Comparison of ENCODE assay signal across 40 cellular contexts in the genomic region with DNA sequence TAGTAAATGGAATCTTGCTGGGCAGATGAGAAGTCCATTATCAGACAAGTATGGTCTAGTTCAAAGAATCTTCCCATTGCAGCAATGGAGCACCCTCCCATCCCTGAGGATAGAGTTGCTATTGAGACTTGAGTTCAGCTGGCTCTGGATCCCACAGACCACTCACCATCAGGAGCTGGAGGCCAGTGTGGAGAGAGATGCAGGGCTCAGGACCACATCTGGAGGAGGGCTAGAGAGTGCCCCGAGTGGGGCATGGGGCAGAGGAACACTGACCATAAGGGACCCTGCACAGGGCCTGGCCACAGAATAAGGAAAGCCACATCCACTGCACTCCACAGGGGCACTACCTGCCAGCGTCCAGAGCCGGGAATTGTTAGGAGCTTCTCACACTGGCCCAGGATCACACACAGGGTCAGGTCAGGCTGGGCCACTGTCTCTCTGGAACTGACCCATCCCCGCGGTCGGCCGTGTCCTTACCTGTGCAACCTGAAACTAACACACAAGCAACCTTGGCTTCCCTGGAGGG. TPM values are rescaled to one million over a fixed set of nuclear protein-coding genes. Genes with fewer than 3 reads are reported as not detected.
"Had no signal": no experiment of that assay in that cellular context is flagged by ENCODE, and none has a peak within 500 bp of the region (broad histone marks: within the 10 kb centered on the region; RNA-seq: fewer than 3 reads in every experiment).

No MANE protein-coding gene starts in this region.

- H3K27me3 ChIP-seq: body of pancreas, brain microvascular endothelial cell, cardiac muscle cell had no signal

- H3K4me1 ChIP-seq: body of pancreas, breast epithelium had no signal

- H3K27ac ChIP-seq: body of pancreas, brain microvascular endothelial cell, breast epithelium, cardiac muscle cell, WERI-Rb-1 had no signal

- DNase-seq: activated CD4-positive, alpha-beta memory T cell treated with anti-CD3 and anti-CD28 coated beads, Interleukin-2, amount 10 ng/mL, durations not matched to agents 7 days and 5 days; activated CD4-positive, alpha-beta T cell treated with anti-CD3 and anti-CD28 coated beads for 1 hour; activated CD4-positive, alpha-beta T cell treated with anti-CD3 and anti-CD28 coated beads for 36 hours; activated CD4-positive, alpha-beta T cell treated with anti-CD3 and anti-CD28 coated beads for 48 hours; activated CD4-positive, alpha-beta T cell treated with anti-CD3 and anti-CD28 coated beads, Interleukin-2, amount 10 ng/mL, durations not matched to agents 7 days and 5 days; activated CD4-positive, alpha-beta T cell treated with anti-CD3 and anti-CD28 coated beads, Interleukin-2, amount 50 U/mL, for 48 hours; activated CD4-positive, CD25-positive, alpha-beta regulatory T cell; activated CD8-positive, alpha-beta memory T cell treated with anti-CD3 and anti-CD28 coated beads for 24 hours; activated CD8-positive, alpha-beta memory T cell treated with anti-CD3 and anti-CD28 coated beads, Interleukin-2, amount 10 ng/mL, durations not matched to agents 7 days and 5 days; activated CD8-positive, alpha-beta memory T cell treated with anti-CD3 and anti-CD28 coated beads, Interleukin-2, amount 50 U/mL, for 48 hours; activated CD8-positive, alpha-beta T cell treated with anti-CD3 and anti-CD28 coated beads, Interleukin-2, amount 10 ng/mL, durations not matched to agents 7 days and 5 days; activated effector memory CD4-positive, alpha-beta T cell treated with Interleukin-2 at 50 U/mL for 16 hours; activated gamma-delta T cell; activated naive CD4-positive, alpha-beta T cell treated with anti-CD3 and anti-CD28 coated beads, Interleukin-2, amount 10 ng/mL, durations not matched to agents 7 days and 5 days; activated naive CD4-positive, alpha-beta T cell treated with Interleukin-2 at 50 U/mL for 16 hours; activated naive CD8-positive, alpha-beta T cell treated with anti-CD3 and anti-CD28 coated beads, Interleukin-2, amount 10 ng/mL, durations not matched to agents 7 days and 5 days; activated naive CD8-positive, alpha-beta T cell treated with anti-CD3 and anti-CD28 coated beads, Interleukin-2, amount 50 U/mL, for 24 hours; activated T-cell treated with anti-CD3 and anti-CD28 coated beads, Interleukin-2, amount 50 U/mL, for 24 hours; activated T-cell treated with anti-CD3 and anti-CD28 coated beads, Interleukin-2, amount 50 U/mL, for 48 hours; amygdala; anterior cingulate cortex; body of pancreas; brain microvascular endothelial cell; caudate nucleus; cerebellar nuclear complex; SW 1271; T-helper 1 cell; T-helper 2 cell; T-helper 9 cell; WERI-Rb-1 had no signal

- H3K4me1 Mint-ChIP-seq: activated CD4-positive, alpha-beta memory T cell treated with anti-CD3 and anti-CD28 coated beads, Interleukin-2, amount 10 ng/mL, durations not matched to agents 7 days and 5 days; activated CD4-positive, alpha-beta T cell treated with anti-CD3 and anti-CD28 coated beads for 36 hours; activated CD4-positive, alpha-beta T cell treated with anti-CD3 and anti-CD28 coated beads, Interleukin-2, amount 10 ng/mL, durations not matched to agents 7 days and 5 days; activated CD8-positive, alpha-beta memory T cell treated with anti-CD3 and anti-CD28 coated beads, Interleukin-2, amount 10 ng/mL, durations not matched to agents 7 days and 5 days; activated naive CD4-positive, alpha-beta T cell treated with anti-CD3 and anti-CD28 coated beads, Interleukin-2, amount 10 ng/mL, durations not matched to agents 7 days and 5 days; activated naive CD4-positive, alpha-beta T cell treated with anti-CD3 and anti-CD28 coated beads, Interleukin-2, amount 50 U/mL, for 24 hours; activated naive CD8-positive, alpha-beta T cell treated with anti-CD3 and anti-CD28 coated beads, Interleukin-2, amount 10 ng/mL, durations not matched to agents 7 days and 5 days; activated naive CD8-positive, alpha-beta T cell treated with anti-CD3 and anti-CD28 coated beads, Interleukin-2, amount 50 U/mL, for 24 hours; central memory CD8-positive, alpha-beta T cell had no signal

- ATAC-seq: activated CD4-positive, alpha-beta T cell treated with anti-CD3 and anti-CD28 coated beads for 36 hours; activated CD4-positive, CD25-positive, alpha-beta regulatory T cell treated with anti-CD3 and anti-CD28 coated beads, Interleukin-2, amount 50 U/mL, for 24 hours; activated CD8-positive, alpha-beta memory T cell treated with anti-CD3 and anti-CD28 coated beads, Interleukin-2, amount 10 ng/mL, durations not matched to agents 7 days and 5 days; activated CD8-positive, alpha-beta T cell treated with anti-CD3 and anti-CD28 coated beads, Interleukin-2, amount 10 ng/mL, durations not matched to agents 7 days and 5 days; activated naive CD8-positive, alpha-beta T cell treated with anti-CD3 and anti-CD28 coated beads, Interleukin-2, amount 50 U/mL, for 24 hours; body of pancreas; WTC11 had no signal

- H3K9me3 Mint-ChIP-seq: activated CD4-positive, alpha-beta T cell treated with anti-CD3 and anti-CD28 coated beads, Interleukin-2, amount 10 ng/mL, durations not matched to agents 7 days and 5 days; activated naive CD8-positive, alpha-beta T cell treated with anti-CD3 and anti-CD28 coated beads, Interleukin-2, amount 50 U/mL, for 24 hours; activated T-helper 2 cell treated with anti-CD3 and anti-CD28 coated beads, Interferon-gamma antibody, Interleukin-2, Interleukin-4, amounts not matched to agents 10 μg/mL and 5 μg/mL and 100 μg/mL, durations not matched to agents 14 hours and 24 hours and 36 hours; central memory CD8-positive, alpha-beta T cell; T-helper 1 cell treated with Interleukin-12 subunit alpha and Interleukin-12 subunit beta and Interleukin-4 antibody, amounts not matched to agents 30 μg/mL and 1 μg/mL, for 36 hours; T-helper 2 cell treated with Interferon-gamma antibody and Interleukin-4, amounts not matched to agents 5 μg/mL and 100 μg/mL, for 36 hours had no signal

- H3K27ac Mint-ChIP-seq: activated CD4-positive, alpha-beta memory T cell treated with anti-CD3 and anti-CD28 coated beads, Interleukin-2, amount 10 ng/mL, durations not matched to agents 7 days and 5 days; activated CD4-positive, alpha-beta T cell treated with anti-CD3 and anti-CD28 coated beads for 36 hours; activated CD4-positive, alpha-beta T cell treated with anti-CD3 and anti-CD28 coated beads, Interleukin-2, amount 10 ng/mL, durations not matched to agents 7 days and 5 days; activated CD8-positive, alpha-beta memory T cell treated with anti-CD3 and anti-CD28 coated beads, Interleukin-2, amount 10 ng/mL, durations not matched to agents 7 days and 5 days; activated CD8-positive, alpha-beta T cell treated with anti-CD3 and anti-CD28 coated beads, Interleukin-2, amount 10 ng/mL, durations not matched to agents 7 days and 5 days; activated naive CD4-positive, alpha-beta T cell treated with anti-CD3 and anti-CD28 coated beads, Interleukin-2, amount 10 ng/mL, durations not matched to agents 7 days and 5 days; activated naive CD4-positive, alpha-beta T cell treated with anti-CD3 and anti-CD28 coated beads, Interleukin-2, amount 50 U/mL, for 24 hours; activated naive CD8-positive, alpha-beta T cell; activated naive CD8-positive, alpha-beta T cell treated with anti-CD3 and anti-CD28 coated beads, Interleukin-2, amount 10 ng/mL, durations not matched to agents 7 days and 5 days; activated naive CD8-positive, alpha-beta T cell treated with anti-CD3 and anti-CD28 coated beads, Interleukin-2, amount 50 U/mL, for 24 hours; activated T-cell treated with anti-CD3 and anti-CD28 coated beads, Interleukin-2, amount 50 U/mL, for 24 hours; activated T-helper 2 cell treated with anti-CD3 and anti-CD28 coated beads, Interferon-gamma antibody, Interleukin-2, Interleukin-4, amounts not matched to agents 10 μg/mL and 5 μg/mL and 100 μg/mL, durations not matched to agents 14 hours and 24 hours and 36 hours; T-helper 1 cell treated with Interleukin-12 subunit alpha and Interleukin-12 subunit beta and Interleukin-4 antibody, amounts not matched to agents 30 μg/mL and 1 μg/mL, for 36 hours; T-helper 2 cell treated with Interferon-gamma antibody and Interleukin-4, amounts not matched to agents 5 μg/mL and 100 μg/mL, for 36 hours; WTC11 had no signal

- H3K36me3 ChIP-seq: brain microvascular endothelial cell, breast epithelium, cardiac muscle cell, WERI-Rb-1 had no signal

- H3K36me3 Mint-ChIP-seq: activated CD8-positive, alpha-beta memory T cell treated with anti-CD3 and anti-CD28 coated beads, Interleukin-2, amount 10 ng/mL, durations not matched to agents 7 days and 5 days; activated naive CD4-positive, alpha-beta T cell treated with anti-CD3 and anti-CD28 coated beads, Interleukin-2, amount 10 ng/mL, durations not matched to agents 7 days and 5 days; activated naive CD4-positive, alpha-beta T cell treated with anti-CD3 and anti-CD28 coated beads, Interleukin-2, amount 50 U/mL, for 24 hours; activated naive CD8-positive, alpha-beta T cell; activated naive CD8-positive, alpha-beta T cell treated with anti-CD3 and anti-CD28 coated beads, Interleukin-2, amount 10 ng/mL, durations not matched to agents 7 days and 5 days had no signal

- H3K4me3 Mint-ChIP-seq: activated CD4-positive, alpha-beta memory T cell treated with anti-CD3 and anti-CD28 coated beads, Interleukin-2, amount 10 ng/mL, durations not matched to agents 7 days and 5 days; activated CD4-positive, alpha-beta T cell treated with anti-CD3 and anti-CD28 coated beads for 36 hours; activated CD4-positive, alpha-beta T cell treated with anti-CD3 and anti-CD28 coated beads, Interleukin-2, amount 10 ng/mL, durations not matched to agents 7 days and 5 days; activated CD8-positive, alpha-beta memory T cell treated with anti-CD3 and anti-CD28 coated beads, Interleukin-2, amount 10 ng/mL, durations not matched to agents 7 days and 5 days; activated CD8-positive, alpha-beta T cell treated with anti-CD3 and anti-CD28 coated beads, Interleukin-2, amount 10 ng/mL, durations not matched to agents 7 days and 5 days; activated naive CD4-positive, alpha-beta T cell treated with anti-CD3 and anti-CD28 coated beads, Interleukin-2, amount 10 ng/mL, durations not matched to agents 7 days and 5 days; activated naive CD4-positive, alpha-beta T cell treated with anti-CD3 and anti-CD28 coated beads, Interleukin-2, amount 50 U/mL, for 24 hours; activated naive CD8-positive, alpha-beta T cell; activated naive CD8-positive, alpha-beta T cell treated with anti-CD3 and anti-CD28 coated beads, Interleukin-2, amount 10 ng/mL, durations not matched to agents 7 days and 5 days; activated naive CD8-positive, alpha-beta T cell treated with anti-CD3 and anti-CD28 coated beads, Interleukin-2, amount 50 U/mL, for 24 hours; activated T-cell treated with anti-CD3 and anti-CD28 coated beads, Interleukin-2, amount 50 U/mL, for 24 hours; central memory CD8-positive, alpha-beta T cell; T-helper 1 cell treated with Interleukin-12 subunit alpha and Interleukin-12 subunit beta and Interleukin-4 antibody, amounts not matched to agents 30 μg/mL and 1 μg/mL, for 36 hours; T-helper 2 cell treated with Interferon-gamma antibody and Interleukin-4, amounts not matched to agents 5 μg/mL and 100 μg/mL, for 36 hours; WTC11 had no signal

- H3K27me3 Mint-ChIP-seq: activated CD4-positive, alpha-beta memory T cell treated with anti-CD3 and anti-CD28 coated beads, Interleukin-2, amount 10 ng/mL, durations not matched to agents 7 days and 5 days; activated CD4-positive, alpha-beta T cell treated with anti-CD3 and anti-CD28 coated beads, Interleukin-2, amount 10 ng/mL, durations not matched to agents 7 days and 5 days; activated CD8-positive, alpha-beta memory T cell treated with anti-CD3 and anti-CD28 coated beads, Interleukin-2, amount 10 ng/mL, durations not matched to agents 7 days and 5 days; activated naive CD4-positive, alpha-beta T cell treated with anti-CD3 and anti-CD28 coated beads, Interleukin-2, amount 10 ng/mL, durations not matched to agents 7 days and 5 days; activated naive CD4-positive, alpha-beta T cell treated with anti-CD3 and anti-CD28 coated beads, Interleukin-2, amount 50 U/mL, for 24 hours; activated naive CD8-positive, alpha-beta T cell treated with anti-CD3 and anti-CD28 coated beads, Interleukin-2, amount 10 ng/mL, durations not matched to agents 7 days and 5 days; activated naive CD8-positive, alpha-beta T cell treated with anti-CD3 and anti-CD28 coated beads, Interleukin-2, amount 50 U/mL, for 24 hours had no signal

- H3K4me3 ChIP-seq: body of pancreas, breast epithelium, cardiac muscle cell had no signal

- H3K9me3 ChIP-seq: body of pancreas, breast epithelium had no signal

RNA-seq across cellular contexts. Expression of a gene that starts 41.3 kb away (rescaled TPM):
- total RNA-seq: activated CD4-positive, alpha-beta T cell treated with anti-CD3 and anti-CD28 coated beads, Interleukin-2, amount 10 ng/mL, durations not matched to agents 7 days and 5 days had no signal
